Comparison of ENCODE assay signal across 25 cellular contexts in the genomic region with DNA sequence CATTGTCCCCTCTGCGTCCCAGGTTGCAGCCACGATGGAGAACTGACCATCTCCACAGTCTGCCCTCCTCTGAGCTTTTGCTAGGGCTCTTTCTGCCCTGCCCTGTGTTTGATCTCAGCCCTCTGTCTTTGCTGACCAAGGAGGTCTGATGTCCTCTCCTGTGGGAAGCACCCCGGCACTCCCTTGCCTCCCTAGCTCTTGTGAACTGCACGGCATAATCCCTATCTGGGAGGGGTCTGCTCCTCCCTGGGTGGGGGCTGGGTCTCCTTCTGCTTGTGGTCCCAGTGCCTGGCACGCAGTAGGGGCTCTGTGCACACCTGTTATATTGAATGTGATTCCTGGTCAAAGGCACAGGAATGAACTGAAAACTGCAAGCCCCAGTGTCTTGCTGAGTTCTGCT. TPM values are rescaled to one million over a fixed set of nuclear protein-coding genes. Genes with fewer than 3 reads are reported as not detected.
A peak's percentile ranks its signal among the peaks of the same experiment; 100 is the strongest.
DNase-seq lines count a peak whose midpoint lies in the region; TF ChIP-seq lines count a peak whose summit lies in the region.
"Had no signal": no experiment of that assay in that cellular context is flagged by ENCODE, and none has a peak within 500 bp of the region (broad histone marks: within the 10 kb centered on the region; RNA-seq: fewer than 3 reads in every experiment).

No MANE protein-coding gene starts in this region.

- H3K9ac ChIP-seq in Loucy (ENCODE audit: low read depth, low read length, poor library complexity, severe bottlenecking): peak overlapping the region; percentile 97

- no peaks in the 10 kb centered on the region for H3K36me3 Mint-ChIP-seq in activated CD4-positive, alpha-beta T cell treated with anti-CD3 and anti-CD28 coated beads, Interleukin-2, amount 10 ng/mL, durations not matched to agents 7 days and 5 days (ENCODE audit: low read depth)
- no peaks in the 10 kb centered on the region for H3K36me3 Mint-ChIP-seq in glutamatergic neuron (ENCODE audit: unreplicated experiment)

- no peaks in the 10 kb centered on the region for H3K36me3 ChIP-seq in Loucy (ENCODE audit: insufficient read depth, low read length)
- H3K36me3 ChIP-seq in neuron (ENCODE audit: insufficient read depth, low read length): peaks cover 6% of the 10 kb centered on the region
- H3K36me3 ChIP-seq: gastroesophageal sphincter, HAP-1, lower lobe of right lung, suprapubic skin had no signal

- POLR2A ChIA-PET in activated CD4-positive, alpha-beta T cell treated with anti-CD3 and anti-CD28 coated beads, Interleukin-2, amount 10 ng/mL, durations not matched to agents 7 days and 5 days (lab: Charles Lee): no interaction called here

- H3K27ac Mint-ChIP-seq in activated CD4-positive, alpha-beta T cell treated with anti-CD3 and anti-CD28 coated beads, Interleukin-2, amount 10 ng/mL, durations not matched to agents 7 days and 5 days: peak overlapping the region; percentile 39
- H3K27ac Mint-ChIP-seq in glutamatergic neuron (ENCODE audit: unreplicated experiment): peak overlapping the region; percentile 75
- H3K27ac Mint-ChIP-seq: activated B cell treated with CpG ODN at 0.5 μM for 24 hours had no signal

- TF ChIP-seq CTCF in Loucy (conservative IDR thresholded peaks at IDR 0.05; ENCODE audit: low read length) (no peak), glutamatergic neuron (IDR thresholded peaks at IDR 0.05; ENCODE audit: partially characterized antibody, unreplicated experiment) (no peak)

- no peak overlapping the region for H3K4me3 Mint-ChIP-seq in activated CD4-positive, alpha-beta T cell treated with anti-CD3 and anti-CD28 coated beads, Interleukin-2, amount 10 ng/mL, durations not matched to agents 7 days and 5 days
- peak overlapping the region; percentile 89 for H3K4me3 Mint-ChIP-seq in glutamatergic neuron (ENCODE audit: unreplicated experiment)
- H3K4me3 Mint-ChIP-seq: activated B cell treated with CpG ODN at 0.5 μM for 24 hours; activated T-cell treated with anti-CD3 and anti-CD28 coated beads, Interleukin-2, amount 50 U/mL, for 4 hours had no signal

- peaks cover 44% of the 10 kb centered on the region for H3K27me3 Mint-ChIP-seq in activated CD4-positive, alpha-beta T cell treated with anti-CD3 and anti-CD28 coated beads, Interleukin-2, amount 10 ng/mL, durations not matched to agents 7 days and 5 days
- H3K27me3 Mint-ChIP-seq in glutamatergic neuron (ENCODE audit: unreplicated experiment): peaks cover 22% of the 10 kb centered on the region

- no peaks in the 10 kb centered on the region for H3K9me2 ChIP-seq in Loucy (replicated peaks; ENCODE audit: low read depth, low read length)

- peaks cover 55% of the 10 kb centered on the region for H3K4me1 ChIP-seq in Loucy (ENCODE audit: insufficient read depth, low read length, poor library complexity, severe bottlenecking)
- H3K4me1 ChIP-seq in neuron (ENCODE audit: insufficient read depth, low read length): peaks cover 33% of the 10 kb centered on the region

- no peaks in the 10 kb centered on the region for H3K9me3 Mint-ChIP-seq in activated CD4-positive, alpha-beta T cell treated with anti-CD3 and anti-CD28 coated beads, Interleukin-2, amount 10 ng/mL, durations not matched to agents 7 days and 5 days
- peaks cover 19% of the 10 kb centered on the region for H3K9me3 Mint-ChIP-seq in glutamatergic neuron (ENCODE audit: unreplicated experiment)
- H3K9me3 Mint-ChIP-seq: activated B cell treated with CpG ODN at 0.5 μM for 24 hours; activated T-cell treated with anti-CD3 and anti-CD28 coated beads, Interleukin-2, amount 50 U/mL, for 4 hours had no signal

- H3F3A ChIP-seq in Loucy (ENCODE audit: low read depth): no peaks in the 10 kb centered on the region; the same call in 1 of the 2 replicates

- CTCF ChIA-PET in activated CD4-positive, alpha-beta T cell treated with anti-CD3 and anti-CD28 coated beads, Interleukin-2, amount 10 ng/mL, durations not matched to agents 7 days and 5 days (lab: Charles Lee): interaction anchor here (0.8 to 2.5 kb wide), 7 partner anchors 8 to 29 kb away, joined by 3 to 7 read pairs (median 4); a partner anchor contains a TSS

- H4K20me1 ChIP-seq in Loucy (ENCODE audit: insufficient read depth, low read length, poor library complexity, severe bottlenecking): no peaks in the 10 kb centered on the region

- DNase-seq in activated CD4-positive, alpha-beta T cell treated with anti-CD3 and anti-CD28 coated beads, Interleukin-2, amount 10 ng/mL, durations not matched to agents 7 days and 5 days: no peak
- no peak for DNase-seq in activated CD4-positive, alpha-beta T cell treated with anti-CD3 and anti-CD28 coated beads, Interleukin-2, amount 50 U/mL, for 4 hours
- DNase-seq in glutamatergic neuron (no peak), RPMI8226 (no peak), EL (no peak), NOMO-1 (lab: John Stamatoyannopoulos, UW; ENCODE audit: unreplicated experiment in 2 of 2) (no peak)
- DNase-seq: activated B cell treated with CpG ODN at 0.5 μM for 24 hours; activated naive CD4-positive, alpha-beta T cell treated with Interleukin-2 at 50 U/mL for 16 hours; activated T-cell treated with anti-CD3 and anti-CD28 coated beads, Interleukin-2, amount 50 U/mL, for 4 hours; amniotic stem cell; DMS53; kidney; lower lobe of right lung; NCI-H2029 treated with DMSO at 0.1 percent for 48 hours; NCI-H2227 treated with DMSO at 0.1 percent for 48 hours; SHP77; stimulated activated CD4-positive, alpha-beta T cell treated with anti-CD3 and anti-CD28 coated beads, Interleukin-1b, Interleukin-23, amount 100 ng/mL, for 48 hours had no signal

- H3K27me3 ChIP-seq in Loucy (ENCODE audit: insufficient read depth, low read length, poor library complexity, severe bottlenecking): no peaks in the 10 kb centered on the region
- no peaks in the 10 kb centered on the region for H3K27me3 ChIP-seq in neuron (ENCODE audit: insufficient read depth, low read length)

- H3K4me2 ChIP-seq in Loucy (ENCODE audit: low read depth, low read length, poor library complexity, severe bottlenecking): peak overlapping the region; percentile 79

- H2AFZ ChIP-seq in Loucy (ENCODE audit: low read length) (no peak overlapping the region), neuron (ENCODE audit: low read depth, low read length) (no peak overlapping the region)

- H3K9me3 ChIP-seq in Loucy (ENCODE audit: insufficient read depth, low read depth, low read length): no peaks in the 10 kb centered on the region
- H3K9me3 ChIP-seq in neuron (ENCODE audit: low read length): no peaks in the 10 kb centered on the region
- H3K9me3 ChIP-seq: gastroesophageal sphincter, HAP-1, lower lobe of right lung, suprapubic skin had no signal

- peaks cover 28% of the 10 kb centered on the region for H3K4me1 Mint-ChIP-seq in activated CD4-positive, alpha-beta T cell treated with anti-CD3 and anti-CD28 coated beads, Interleukin-2, amount 10 ng/mL, durations not matched to agents 7 days and 5 days
- peaks cover 31% of the 10 kb centered on the region for H3K4me1 Mint-ChIP-seq in glutamatergic neuron (ENCODE audit: low read depth, unreplicated experiment)

- peaks cover 47% of the 10 kb centered on the region for H3K79me2 ChIP-seq in Loucy (ENCODE audit: insufficient read depth, low read length)

- H3K4me3 ChIP-seq in Loucy (ENCODE audit: low read length, poor library complexity, severe bottlenecking): peak overlapping the region; percentile 77
- peak overlapping the region; percentile 9 for H3K4me3 ChIP-seq in neuron (ENCODE audit: low read length)
- H3K4me3 ChIP-seq: gastroesophageal sphincter, HAP-1, lower lobe of right lung, skin epidermis, suprapubic skin had no signal

RNA-seq across cellular contexts. Expression of a gene that starts 2.4 kb away (rescaled TPM):
- total RNA-seq in activated CD4-positive, alpha-beta T cell treated with anti-CD3 and anti-CD28 coated beads, Interleukin-2, amount 10 ng/mL, durations not matched to agents 7 days and 5 days: under 1 TPM; 0.54 to 0.62 TPM
- total RNA-seq in glutamatergic neuron (ENCODE audit: unreplicated experiment): 111 TPM
- total RNA-seq: omental fat pad had no signal

RNA-seq across cellular contexts. Expression of a gene that starts 13.0 kb away (rescaled TPM):
- total RNA-seq in activated CD4-positive, alpha-beta T cell treated with anti-CD3 and anti-CD28 coated beads, Interleukin-2, amount 10 ng/mL, durations not matched to agents 7 days and 5 days: 10 to 100 TPM; 68.7 to 73.3 TPM
- 90.2 TPM for total RNA-seq in glutamatergic neuron (ENCODE audit: unreplicated experiment)

RNA-seq across cellular contexts. Expression of a gene that starts 29.9 kb away (rescaled TPM):
- total RNA-seq in activated CD4-positive, alpha-beta T cell treated with anti-CD3 and anti-CD28 coated beads, Interleukin-2, amount 10 ng/mL, durations not matched to agents 7 days and 5 days: 10 to 100 TPM; 28.1 to 29.6 TPM
- 1.3 TPM for total RNA-seq in glutamatergic neuron (ENCODE audit: unreplicated experiment)
- total RNA-seq: A172 had no signal

RNA-seq across cellular contexts. Expression of a gene that starts 39.2 kb away (rescaled TPM):
- total RNA-seq in activated CD4-positive, alpha-beta T cell treated with anti-CD3 and anti-CD28 coated beads, Interleukin-2, amount 10 ng/mL, durations not matched to agents 7 days and 5 days: 10 to 100 TPM; 32.6 to 37.8 TPM
- total RNA-seq in glutamatergic neuron (ENCODE audit: unreplicated experiment): 51.7 TPM

RNA-seq across cellular contexts. Expression of a gene that starts 39.7 kb away (rescaled TPM):
- 1 to 10 TPM; 1.8 to 2.1 TPM for total RNA-seq in activated CD4-positive, alpha-beta T cell treated with anti-CD3 and anti-CD28 coated beads, Interleukin-2, amount 10 ng/mL, durations not matched to agents 7 days and 5 days
- total RNA-seq in glutamatergic neuron (ENCODE audit: unreplicated experiment): 22.2 TPM

Comparison
In these comparisons a context has a peak if more than half of its experiments do, and no peak if none do; other contexts are left out.
1. RNA of a gene that starts 2.4 kb away (total RNA-seq): 111 TPM in glutamatergic neuron (single experiment); 0.54 to 0.62 TPM in activated CD4-positive, alpha-beta T cell treated with anti-CD3 and anti-CD28 coated beads, Interleukin-2, amount 10 ng/mL, durations not matched to agents 7 days and 5 days; every median in the first group is over 10 times any median in the second.
2. RNA of a gene that starts 29.9 kb away (total RNA-seq): 28.1 to 29.6 TPM in activated CD4-positive, alpha-beta T cell treated with anti-CD3 and anti-CD28 coated beads, Interleukin-2, amount 10 ng/mL, durations not matched to agents 7 days and 5 days; 1.3 TPM in glutamatergic neuron (single experiment); every median in the first group is over 10 times any median in the second.